In the genomic region with DNA sequence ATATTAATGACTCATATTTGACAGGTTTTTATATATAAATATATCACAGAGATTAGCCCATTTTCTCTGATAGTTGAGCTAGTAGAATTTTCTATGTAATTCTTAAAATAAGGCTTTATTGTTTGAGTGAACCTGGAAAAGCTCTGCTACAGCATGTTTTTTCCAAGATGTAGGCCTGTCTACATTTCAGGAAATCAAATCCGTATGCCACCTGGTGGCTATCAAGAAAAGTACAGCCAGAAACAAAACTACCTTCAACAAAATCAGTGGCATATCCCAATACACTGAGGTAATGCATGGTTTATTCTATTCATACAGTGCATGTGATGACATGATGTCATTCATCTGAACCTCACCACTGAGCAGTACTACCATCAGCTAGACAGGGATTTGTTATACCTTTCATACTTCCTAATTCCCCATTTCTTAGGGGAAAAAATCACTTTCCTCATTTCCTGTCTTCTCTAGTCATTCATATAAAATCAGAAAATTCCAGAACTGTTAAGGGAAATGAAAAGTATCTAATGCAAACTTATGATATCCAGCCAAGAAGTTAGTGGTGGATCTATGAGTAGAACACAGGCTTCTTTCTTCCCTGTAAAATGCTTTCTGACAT, we compare ENCODE assay signal across 8 cellular contexts.
A peak's percentile ranks its signal among the peaks of the same experiment; 100 is the strongest.
DNase-seq lines count a peak whose midpoint lies in the region; ATAC-seq and TF ChIP-seq lines count a peak whose summit lies in the region.

No MANE protein-coding gene starts in this region.

- no peak overlapping the region for H2AFZ ChIP-seq in PC-3 (ENCODE audit: low read length)

- TF ChIP-seq CTCF in C4-2B (conservative IDR thresholded peaks at IDR 0.05) (peak; percentile 79), PC-3 (conservative IDR thresholded peaks at IDR 0.05; ENCODE audit: low read depth, low read length) (peak; percentile 51; the same call in 1 of the 2 replicates), esophagus muscularis mucosa (IDR thresholded peaks at IDR 0.05) (peak; percentile 66 to 81 (median 80)), neural crest cell (conservative IDR thresholded peaks at IDR 0.05) (peak; percentile 78)

- H3K4me3 Mint-ChIP-seq in neural crest cell: no peak overlapping the region

- H3K4me3 ChIP-seq in PC-3 (ENCODE audit: low read length) (no peak overlapping the region), esophagus muscularis mucosa (no peak overlapping the region)

- H3K9me3 Mint-ChIP-seq in neural crest cell: no peaks in the 10 kb centered on the region

- no peak overlapping the region for H3K27ac Mint-ChIP-seq in neural crest cell (ENCODE audit: unreplicated experiment)

- H3F3A ChIP-seq in PC-3 (ENCODE audit: low read length, unreplicated experiment): no peaks in the 10 kb centered on the region

- no TSS peak for BruUV-seq in PC-3 (replicated peaks; lab: Mats Ljungman, UMichigan)

- H3K9ac ChIP-seq in PC-3 (ENCODE audit: low read length): no peak overlapping the region

- peak; percentile 70 for ATAC-seq in GM18907 (IDR thresholded peaks at IDR 0.05; ENCODE audit: unreplicated experiment)
- ATAC-seq in HG03571 (IDR thresholded peaks at IDR 0.05; ENCODE audit: unreplicated experiment): peak; percentile 56
- peak; percentile 70 for ATAC-seq in PC-3

- no peaks in the 10 kb centered on the region; the same call in 1 of the 2 replicates for H3K27me3 ChIP-seq in PC-3 (ENCODE audit: low read length)
- no peaks in the 10 kb centered on the region for H3K27me3 ChIP-seq in esophagus muscularis mucosa

- H3K36me3 ChIP-seq in PC-3 (ENCODE audit: low read depth, low read length): no peaks in the 10 kb centered on the region
- H3K36me3 ChIP-seq in esophagus muscularis mucosa: no peaks in the 10 kb centered on the region

- intact Hi-C loops in PC-3 (cut with micrococcal nuclease): loop anchor here (1.0 kb wide), 1 partner anchor 16 kb away; no protein-coding TSS in a partner anchor
- intact Hi-C loops in esophagus muscularis mucosa (cut with DNase I): loop anchor here (2.0 to 10.0 kb wide), 2 partner anchors 15 to 1473 kb away; no protein-coding TSS in a partner anchor
- intact Hi-C loops in posterior vena cava (cut with DNase I): no loop called here

- no peaks in the 10 kb centered on the region for H3K4me1 Mint-ChIP-seq in neural crest cell

- H3K4me1 ChIP-seq in PC-3 (ENCODE audit: insufficient read depth, low read length) (peaks cover 4% of the 10 kb centered on the region; the same call in 1 of the 2 replicates), esophagus muscularis mucosa (no peaks in the 10 kb centered on the region)

- no peaks in the 10 kb centered on the region for H3K9me2 ChIP-seq in PC-3 (replicated peaks; ENCODE audit: low read length)

- CTCF ChIA-PET in PC-3 (lab: Charles Lee): interaction anchor here (0.6 to 3.0 kb wide), 3 partner anchors 17 to 1512 kb away, joined by 3 to 13 read pairs (median 6); no protein-coding TSS in a partner anchor

- POLR2A ChIA-PET in PC-3 (lab: Charles Lee; ENCODE audit: unreplicated experiment): no interaction called here

- no peaks in the 10 kb centered on the region for H3K9me3 ChIP-seq in PC-3 (ENCODE audit: low read length)
- no peaks in the 10 kb centered on the region for H3K9me3 ChIP-seq in esophagus muscularis mucosa

- DNase-seq in PC-3 (peak; percentile 34), esophagus muscularis mucosa (ENCODE audit: extremely low spot score) (no peak), neural crest cell (ENCODE audit: low read depth, low spot score) (no peak), posterior vena cava (ENCODE audit: low spot score) (no peak), NCI-H226 (no peak)

- H3K4me2 ChIP-seq in PC-3 (ENCODE audit: low read length): no peak overlapping the region

- no peak for TF ChIP-seq EP300 in esophagus muscularis mucosa (IDR thresholded peaks at IDR 0.05)

- TF ChIP-seq POLR2A in esophagus muscularis mucosa (IDR thresholded peaks at IDR 0.05; ENCODE audit: low read depth): no peak

- H3K36me3 Mint-ChIP-seq in neural crest cell (ENCODE audit: low read depth): no peaks in the 10 kb centered on the region

- H3K27me3 Mint-ChIP-seq in neural crest cell (ENCODE audit: low read depth): no peaks in the 10 kb centered on the region

- no peaks in the 10 kb centered on the region for H3K79me2 ChIP-seq in PC-3 (ENCODE audit: low read length)

- no peak overlapping the region for H3K27ac ChIP-seq in C4-2B
- no peak overlapping the region for H3K27ac ChIP-seq in PC-3 (ENCODE audit: low read length)
- H3K27ac ChIP-seq in esophagus muscularis mucosa (replicated peaks in 1 of 4): no peak overlapping the region

- WGBS in esophagus muscularis mucosa: 0% methylated on average over 1 of the region's 1 CpG

- no peaks in the 10 kb centered on the region for H4K20me1 ChIP-seq in PC-3 (ENCODE audit: low read length)

Comparison
In these comparisons a context has a peak if more than half of its experiments do, and no peak if none do; other contexts are left out.
1. intact Hi-C loops: an anchor here in PC-3 (1.0 kb wide) and esophagus muscularis mucosa (2.0 to 10.0 kb wide); none called in posterior vena cava.